9 cellular contexts compared by ENCODE assay signal in genomic region chrX:71622347-71623104, GRCh38. TPM values are rescaled to one million over a fixed set of nuclear protein-coding genes. Genes with fewer than 3 reads are reported as not detected.
DNase-seq lines count a peak whose midpoint lies in the region; ATAC-seq, FAIRE-seq and TF ChIP-seq lines count a peak whose summit lies in the region.
"Had no signal": no experiment of that assay in that cellular context is flagged by ENCODE, and none has a peak within 500 bp of the region (broad histone marks: within the 10 kb centered on the region; RNA-seq: fewer than 3 reads in every experiment).

No MANE protein-coding gene starts in this region.

- H3K27me3 Mint-ChIP-seq in IgD-negative memory B cell, result peaks cover 4% of the 10 kb centered on the region
- no peaks in the 10 kb centered on the region for H3K27me3 Mint-ChIP-seq in activated B cell treated with CpG ODN at 0.5 μM for 24 hours

- peak overlapping the region; percentile 28 for H3K9ac ChIP-seq in keratinocyte (ENCODE audit: control insufficient read depth, extremely low read depth, insufficient read depth, low read length)

- ATAC-seq in GM21390 (IDR thresholded peaks at IDR 0.05; ENCODE audit: unreplicated experiment) (peak; percentile 53), activated B cell treated with CpG ODN at 0.5 μM for 24 hours (ENCODE audit: low read depth) (peak; percentile 45)

- TF ChIP-seq CTCF in activated B cell treated with CpG ODN at 0.5 μM for 24 hours (IDR thresholded peaks at IDR 0.05) (no peak), breast epithelium (IDR thresholded peaks at IDR 0.05) (no peak), keratinocyte (optimal IDR thresholded peaks at IDR 0.05 in 1 of 3, IDR thresholded peaks at IDR 0.05 in 1 of 3, conservative IDR thresholded peaks at IDR 0.05 in 1 of 3; ENCODE audit: extremely low read depth in 1 of 3, insufficient read depth in 2 of 3, low read length in 3 of 3) (peak; percentile 5 to 54 (median 18))

- H3K27me3 ChIP-seq in breast epithelium, result peaks cover 0 to 20% of the 10 kb centered on the region in 2 donors
- no peaks in the 10 kb centered on the region for H3K27me3 ChIP-seq in keratinocyte (ENCODE audit: control insufficient read depth, extremely low read depth, insufficient read depth, low read length)
- H3K27me3 ChIP-seq: SJSA1 had no signal

- intact Hi-C loops in activated B cell treated with CpG ODN at 0.5 μM for 24 hours (cut with micrococcal nuclease), result no loop called here
- intact Hi-C loops in breast epithelium (cut with DNase I; ENCODE audit: low total_unique reads), result no loop called here

- no peaks in the 10 kb centered on the region for H3K9me3 Mint-ChIP-seq in IgD-negative memory B cell
- H3K9me3 Mint-ChIP-seq in activated B cell treated with CpG ODN at 0.5 μM for 24 hours, result no peaks in the 10 kb centered on the region

- peak; percentile 44 for DNase-seq in D341Med (ENCODE audit: low spot score)
- DNase-seq in activated B cell treated with CpG ODN at 0.5 μM for 24 hours, result peak; percentile 25
- peak; percentile 54 to 58 for DNase-seq in breast epithelium (ENCODE audit: low spot score in 2 of 2)
- no peak for DNase-seq in keratinocyte (ENCODE audit: low read depth, low spot score)
- DNase-seq in stimulated activated CD4-positive, alpha-beta T cell treated with anti-CD3 and anti-CD28 coated beads, Interleukin-2, amount 100 ng/mL, for 48 hours, result peak; percentile 23 to 46
- no peak for DNase-seq in GDM1 (lab: John Stamatoyannopoulos, UW)

- H3K4me2 ChIP-seq in keratinocyte (ENCODE audit: control insufficient read depth, extremely low read depth, insufficient read depth, low read depth, low read length), result no peak overlapping the region

- H3K4me1 Mint-ChIP-seq in IgD-negative memory B cell (peaks cover 37 to 48% (median 38%) of the 10 kb centered on the region in 3 donors), activated B cell treated with CpG ODN at 0.5 μM for 24 hours (peaks cover 66% of the 10 kb centered on the region)

- H3K36me3 ChIP-seq in breast epithelium (no peaks in the 10 kb centered on the region), keratinocyte (ENCODE audit: control insufficient read depth in 2 of 2, extremely low read depth in 1 of 2, insufficient read depth in 2 of 2, low read length in 2 of 2) (no peaks in the 10 kb centered on the region)
- H3K36me3 ChIP-seq: SJSA1 had no signal

- no peak for TF ChIP-seq POLR2A in breast epithelium (IDR thresholded peaks at IDR 0.05)

- no peaks in the 10 kb centered on the region for H4K20me1 ChIP-seq in keratinocyte (ENCODE audit: control insufficient read depth, extremely low read depth, insufficient read depth, low read length)

- CTCF ChIA-PET in activated B cell treated with CpG ODN at 0.5 μM for 24 hours (lab: Charles Lee), result interaction anchor here (1.2 kb wide), 1 partner anchor 28 kb away, joined by 3 read pairs; no protein-coding TSS in a partner anchor

- POLR2A ChIA-PET in activated B cell treated with CpG ODN at 0.5 μM for 24 hours (lab: Charles Lee), result interaction anchor here (0.6 to 2.1 kb wide), 4 partner anchors 11 to 90 kb away, joined by 3 to 12 read pairs (median 4); partner anchors contain the start of gene OGT

- H3K4me3 ChIP-seq in breast epithelium (no peak overlapping the region), keratinocyte (ENCODE audit: control insufficient read depth in 2 of 3, extremely low read depth in 1 of 3, insufficient read depth in 2 of 3, low read depth in 1 of 3, low read length in 3 of 3) (no peak overlapping the region)
- H3K4me3 ChIP-seq: SJSA1 had no signal

- H3K4me1 ChIP-seq in breast epithelium (no peaks in the 10 kb centered on the region), keratinocyte (ENCODE audit: control insufficient read depth, extremely low read depth, insufficient read depth, low read length) (peaks cover 12% of the 10 kb centered on the region)
- H3K4me1 ChIP-seq: SJSA1 had no signal

- dilution Hi-C loops in keratinocyte (cut with MboI; ENCODE audit: extremely low pct_ligation_motif_present, low sequenced_read_pairs), result no loop called here

- peak overlapping the region; percentile 96 to 100 (median 98) for H3K27ac Mint-ChIP-seq in IgD-negative memory B cell
- peak overlapping the region; percentile 73 for H3K27ac Mint-ChIP-seq in activated B cell treated with CpG ODN at 0.5 μM for 24 hours

- no peak for FAIRE-seq in keratinocyte (lab: Jason Lieb, UNC)

- no peaks in the 10 kb centered on the region for H3K36me3 Mint-ChIP-seq in IgD-negative memory B cell
- H3K36me3 Mint-ChIP-seq in activated B cell treated with CpG ODN at 0.5 μM for 24 hours (ENCODE audit: low read depth), result no peaks in the 10 kb centered on the region

- H3K9me1 ChIP-seq in keratinocyte (ENCODE audit: control insufficient read depth, extremely low read depth, insufficient read depth, low read length), result no peaks in the 10 kb centered on the region

- H3K4me3 Mint-ChIP-seq in IgD-negative memory B cell (peak overlapping the region; percentile 63 to 90 (median 78)), activated B cell treated with CpG ODN at 0.5 μM for 24 hours (peak overlapping the region; percentile 57)

- H3K79me2 ChIP-seq in keratinocyte (ENCODE audit: control insufficient read depth, insufficient read depth, low read length), result no peaks in the 10 kb centered on the region

- peak overlapping the region; percentile 67 to 82 for H3K27ac ChIP-seq in breast epithelium
- no peak overlapping the region for H3K27ac ChIP-seq in keratinocyte (ENCODE audit: control insufficient read depth, insufficient read depth, low read length)
- H3K27ac ChIP-seq: SJSA1 had no signal

- no peaks in the 10 kb centered on the region for H3K9me3 ChIP-seq in breast epithelium
- no peaks in the 10 kb centered on the region for H3K9me3 ChIP-seq in keratinocyte (ENCODE audit: control insufficient read depth, low read depth, low read length)
- H3K9me3 ChIP-seq: SJSA1 had no signal

- peak overlapping the region; percentile 15 for H2AFZ ChIP-seq in keratinocyte (ENCODE audit: control insufficient read depth, low read length)

RNA-seq across cellular contexts. Expression of gene CXCR3, which starts 4.2 kb away (rescaled TPM):
- polyA plus RNA-seq in IgD-negative memory B cell (73.8 TPM), keratinocyte (not detected in 3 replicates)
- total RNA-seq in activated B cell treated with CpG ODN at 0.5 μM for 24 hours (5.4 and 6.4 TPM in 2 replicates), breast epithelium (not detected)
- polyA plus RNA-seq in keratinocyte (2011; ENCODE audit: low read depth), result not detected
- not detected in 2 replicates for polyA plus RNA-seq in keratinocyte (2011; cell fraction: cytosol; rRNA removed)
- polyA plus RNA-seq in keratinocyte (2011; cell fraction: nucleus; rRNA removed), result not detected in 2 replicates
- polyA plus RNA-seq in keratinocyte (2012; ENCODE audit: low replicate concordance), result not detected in 2 replicates
- polyA minus RNA-seq in keratinocyte, result not detected in 3 replicates
- not detected for polyA minus RNA-seq in keratinocyte (2011; cell fraction: cytosol; rRNA and poly(A)+ RNA removed)
- polyA minus RNA-seq in keratinocyte (2011; cell fraction: nucleus; rRNA and poly(A)+ RNA removed), result not detected in 2 replicates
- total RNA-seq: SJSA1 had no signal

RNA-seq across cellular contexts. Expression of gene GCNA, which starts 44.3 kb away (rescaled TPM):
- polyA plus RNA-seq in IgD-negative memory B cell, result 0.38 TPM
- 4.1 and 4.5 TPM in 2 replicates for total RNA-seq in activated B cell treated with CpG ODN at 0.5 μM for 24 hours
- 1 to 10 TPM; 2.3 to 3.0 (median 2.6) TPM for total RNA-seq in breast epithelium
- polyA plus RNA-seq in keratinocyte, result 0.46 to 1.2 TPM (median 1.0 TPM) in 3 replicates
- polyA plus RNA-seq in keratinocyte (2011; ENCODE audit: low read depth), result 6.2 TPM
- 0.14 and 0.23 TPM in 2 replicates for polyA plus RNA-seq in keratinocyte (2011; cell fraction: cytosol; rRNA removed)
- 3.7 and 4.7 TPM in 2 replicates for polyA plus RNA-seq in keratinocyte (2011; cell fraction: nucleus; rRNA removed)
- polyA plus RNA-seq in keratinocyte (2012; ENCODE audit: low replicate concordance), result 0.29 and 3.1 TPM in 2 replicates
- 0.92 to 2.2 TPM in 2 of 3 replicates, not detected in the other for polyA minus RNA-seq in keratinocyte
- not detected for polyA minus RNA-seq in keratinocyte (2011; cell fraction: cytosol; rRNA and poly(A)+ RNA removed)
- 0.63 and 2.2 TPM in 2 replicates for polyA minus RNA-seq in keratinocyte (2011; cell fraction: nucleus; rRNA and poly(A)+ RNA removed)

Comparison
In these comparisons a context has a peak if more than half of its experiments do, and no peak if none do; other contexts are left out.
1. DNase-seq: peak in D341Med (single experiment), activated B cell treated with CpG ODN at 0.5 μM for 24 hours (single experiment), breast epithelium (2 of 2) and stimulated activated CD4-positive, alpha-beta T cell treated with anti-CD3 and anti-CD28 coated beads, Interleukin-2, amount 100 ng/mL, for 48 hours (2 of 2); none in keratinocyte (single experiment) and GDM1 (single experiment).
2. CTCF ChIP-seq: peak in keratinocyte (3 of 3); none in activated B cell treated with CpG ODN at 0.5 μM for 24 hours (single experiment) and breast epithelium (0 of 3).